13 cellular contexts compared by ENCODE assay signal in genomic region chr9:132742821-132743311, GRCh38.
"Had no signal": no experiment of that assay in that cellular context is flagged by ENCODE, and none has a peak within 500 bp of the region (broad histone marks: within the 10 kb centered on the region; RNA-seq: fewer than 3 reads in every experiment).

No MANE protein-coding gene starts in this region.

- H3K36me3 Mint-ChIP-seq: activated naive CD8-positive, alpha-beta T cell treated with anti-CD3 and anti-CD28 coated beads for 36 hours; memory B cell had no signal

- H3K27me3 ChIP-seq: ovary, thyroid gland, vagina had no signal

- H3K4me1 ChIP-seq: breast epithelium, thyroid gland, vagina had no signal

- H3K36me3 ChIP-seq: breast epithelium, left ventricle myocardium inferior, ovary, thyroid gland, vagina had no signal

- ATAC-seq: activated CD4-positive, CD25-positive, alpha-beta regulatory T cell treated with anti-CD3 and anti-CD28 coated beads, Interleukin-2, amount 50 U/mL, for 24 hours; activated T-cell treated with anti-CD3 and anti-CD28 coated beads, Interleukin-2, amount 50 U/mL, for 4 hours; esophagus mucosa had no signal

- H3K27ac ChIP-seq: breast epithelium, dorsolateral prefrontal cortex, left ventricle myocardium inferior, ovary, thyroid gland, vagina had no signal

- H3K4me3 Mint-ChIP-seq: activated naive CD8-positive, alpha-beta T cell treated with anti-CD3 and anti-CD28 coated beads for 36 hours; activated T-cell treated with anti-CD3 and anti-CD28 coated beads, Interleukin-2, amount 50 U/mL, for 4 hours; memory B cell had no signal

- H3K9me3 ChIP-seq: breast epithelium, left ventricle myocardium inferior, ovary, thyroid gland, vagina had no signal

- H3K27ac Mint-ChIP-seq: activated naive CD8-positive, alpha-beta T cell treated with anti-CD3 and anti-CD28 coated beads for 36 hours; memory B cell had no signal

- H3K4me3 ChIP-seq: breast epithelium, dorsolateral prefrontal cortex, left ventricle myocardium inferior, ovary, thyroid gland, vagina had no signal

- H3K9me3 Mint-ChIP-seq: activated naive CD8-positive, alpha-beta T cell treated with anti-CD3 and anti-CD28 coated beads for 36 hours; activated T-cell treated with anti-CD3 and anti-CD28 coated beads, Interleukin-2, amount 50 U/mL, for 4 hours; memory B cell had no signal

- DNase-seq: activated gamma-delta T cell; activated naive CD8-positive, alpha-beta T cell treated with anti-CD3 and anti-CD28 coated beads for 36 hours; activated T-cell treated with anti-CD3 and anti-CD28 coated beads, Interleukin-2, amount 50 U/mL, for 4 hours; left ventricle myocardium inferior; ovary; T-helper 2 cell; thyroid gland had no signal
